ENCODE assay signal across 18 cellular contexts in the genomic region with DNA sequence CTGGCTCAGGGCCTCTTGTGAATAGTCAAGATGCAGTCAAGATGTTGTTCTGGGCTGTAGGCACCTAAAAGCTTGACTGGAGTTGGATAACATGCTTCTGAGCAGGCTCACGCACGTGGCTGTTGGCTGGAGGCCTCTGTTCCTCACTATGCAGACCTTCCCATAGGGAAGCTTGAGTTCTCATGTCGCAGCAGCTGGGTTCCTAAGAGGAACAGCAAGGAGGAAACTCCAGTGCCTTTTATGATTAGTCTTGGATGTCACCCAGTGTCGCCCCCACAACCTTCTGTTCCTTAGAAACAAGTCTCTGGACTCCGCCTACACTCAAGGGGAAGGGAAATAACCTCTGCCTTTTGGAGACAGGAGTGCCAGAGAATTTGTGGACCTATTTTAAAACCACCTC.
A peak's percentile ranks its signal among the peaks of the same experiment; 100 is the strongest.
DNase-seq lines count a peak whose midpoint lies in the region; ATAC-seq and TF ChIP-seq lines count a peak whose summit lies in the region.
"Had no signal": no experiment of that assay in that cellular context is flagged by ENCODE, and none has a peak within 500 bp of the region (broad histone marks: within the 10 kb centered on the region; RNA-seq: fewer than 3 reads in every experiment).

No MANE protein-coding gene starts in this region.

- H3K27ac Mint-ChIP-seq in neural progenitor cell, result no peak overlapping the region
- H3K27ac Mint-ChIP-seq: activated CD8-positive, alpha-beta memory T cell treated with anti-CD3 and anti-CD28 coated beads, Interleukin-2, amount 10 ng/mL, durations not matched to agents 7 days and 5 days; stimulated activated memory B cell treated with anti-CD40 and anti-IgM and Interleukin-4, amounts not matched to agents 10 μg/mL and 1 μg/mL and 100 μg/mL, for 72 hours; T-cell had no signal

- ATAC-seq in heart left ventricle, result peak; percentile 81 to 96 (median 89)
- no peak for ATAC-seq in GM21529 (IDR thresholded peaks at IDR 0.05; ENCODE audit: unreplicated experiment)
- ATAC-seq in HG02981 (IDR thresholded peaks at IDR 0.05; ENCODE audit: unreplicated experiment), result no peak
- ATAC-seq: activated CD8-positive, alpha-beta memory T cell treated with anti-CD3 and anti-CD28 coated beads, Interleukin-2, amount 10 ng/mL, durations not matched to agents 7 days and 5 days; stimulated activated memory B cell treated with anti-CD40 and anti-IgM and Interleukin-4, amounts not matched to agents 10 μg/mL and 1 μg/mL and 100 μg/mL, for 72 hours; T-cell had no signal

- no peak overlapping the region for H3K9ac ChIP-seq in neural progenitor cell

- H3K9me3 ChIP-seq in heart left ventricle (no peaks in the 10 kb centered on the region), neural progenitor cell (ENCODE audit: low read depth) (no peaks in the 10 kb centered on the region)
- H3K9me3 ChIP-seq: Peyer's patch had no signal

- peaks cover 18% of the 10 kb centered on the region for H3F3A ChIP-seq in neural progenitor cell (ENCODE audit: low read depth)

- peak overlapping the region; percentile 46 for H2AFZ ChIP-seq in neural progenitor cell (replicated peaks)

- intact Hi-C loops in heart left ventricle (cut with DNase I), result loop anchor here in 2 of 10 donors (10.0 kb wide), 1 partner anchor 55 kb away; no protein-coding TSS in a partner anchor

- H3K4me3 ChIP-seq in heart left ventricle, result no peak overlapping the region
- H3K4me3 ChIP-seq in neural progenitor cell, result no peak overlapping the region
- H3K4me3 ChIP-seq: Peyer's patch had no signal

- H3K36me3 Mint-ChIP-seq in neural progenitor cell, result no peaks in the 10 kb centered on the region
- H3K36me3 Mint-ChIP-seq: stimulated activated memory B cell treated with anti-CD40 and anti-IgM and Interleukin-4, amounts not matched to agents 10 μg/mL and 1 μg/mL and 100 μg/mL, for 72 hours; T-cell had no signal

- H3K9me3 Mint-ChIP-seq in neural progenitor cell, result no peaks in the 10 kb centered on the region
- H3K9me3 Mint-ChIP-seq: stimulated activated memory B cell treated with anti-CD40 and anti-IgM and Interleukin-4, amounts not matched to agents 10 μg/mL and 1 μg/mL and 100 μg/mL, for 72 hours; T-cell had no signal

- no peak overlapping the region for H3K4me2 ChIP-seq in neural progenitor cell

- H3K4me3 Mint-ChIP-seq in neural progenitor cell, result no peak overlapping the region
- H3K4me3 Mint-ChIP-seq: activated CD8-positive, alpha-beta memory T cell treated with anti-CD3 and anti-CD28 coated beads, Interleukin-2, amount 10 ng/mL, durations not matched to agents 7 days and 5 days; stimulated activated memory B cell treated with anti-CD40 and anti-IgM and Interleukin-4, amounts not matched to agents 10 μg/mL and 1 μg/mL and 100 μg/mL, for 72 hours; T-cell had no signal

- H3K27ac ChIP-seq in heart left ventricle, result peak overlapping the region in 3 of 12 donors; percentile 35 to 44 (median 43)
- H3K27ac ChIP-seq in neural progenitor cell, result no peak overlapping the region
- H3K27ac ChIP-seq: Peyer's patch had no signal

- 44 to 63% (median 48%) methylated on average over 5 of the region's 5 CpGs for WGBS in heart left ventricle, 4 donors

- H3K4me1 Mint-ChIP-seq in neural progenitor cell, result peaks cover 53% of the 10 kb centered on the region

- peaks cover 0 to 34% (median 10%) of the 10 kb centered on the region in 12 donors for H3K4me1 ChIP-seq in heart left ventricle
- H3K4me1 ChIP-seq in neural progenitor cell, result peaks cover 12% of the 10 kb centered on the region

- H3K27me3 Mint-ChIP-seq in neural progenitor cell (ENCODE audit: insufficient read depth, low read depth), result peaks cover 10% of the 10 kb centered on the region
- H3K27me3 Mint-ChIP-seq: activated CD8-positive, alpha-beta memory T cell treated with anti-CD3 and anti-CD28 coated beads, Interleukin-2, amount 10 ng/mL, durations not matched to agents 7 days and 5 days; stimulated activated memory B cell treated with anti-CD40 and anti-IgM and Interleukin-4, amounts not matched to agents 10 μg/mL and 1 μg/mL and 100 μg/mL, for 72 hours; T-cell had no signal

- H3K79me2 ChIP-seq in neural progenitor cell (ENCODE audit: low read depth), result no peaks in the 10 kb centered on the region

- no peaks in the 10 kb centered on the region for H4K20me1 ChIP-seq in neural progenitor cell (ENCODE audit: low read depth)

- H3K36me3 ChIP-seq in heart left ventricle (no peaks in the 10 kb centered on the region), neural progenitor cell (no peaks in the 10 kb centered on the region)
- H3K36me3 ChIP-seq: Peyer's patch had no signal

- peak; percentile 44 for DNase-seq in Ammon's horn (ENCODE audit: low spot score)
- peak; percentile 25 for DNase-seq in NCI-H524 treated with DMSO at 0.1 percent for 48 hours (lab: John Stamatoyannopoulos, UW)
- peak; percentile 66 to 81 (median 79) for DNase-seq in heart left ventricle
- DNase-seq in neural progenitor cell (ENCODE audit: low spot score), result no peak
- DNase-seq in SKM-1 (lab: John Stamatoyannopoulos, UW; ENCODE audit: unreplicated experiment), result no peak
- DNase-seq in SHP77 treated with DMSO at 0.1 percent for 48 hours (lab: John Stamatoyannopoulos, UW), result no peak
- DNase-seq: ACHN; activated CD4-positive, CD25-positive, alpha-beta regulatory T cell; activated CD8-positive, alpha-beta memory T cell treated with anti-CD3 and anti-CD28 coated beads, Interleukin-2, amount 10 ng/mL, durations not matched to agents 7 days and 5 days; effector memory CD4-positive, alpha-beta T cell; foreskin melanocyte; NCI-H1694; NCI-H526 treated with DMSO at 0.1 percent for 48 hours; T-cell had no signal

- TF ChIP-seq POLR2A in heart left ventricle (IDR thresholded peaks at IDR 0.05), result no peak

- no peaks in the 10 kb centered on the region for H3K27me3 ChIP-seq in heart left ventricle
- no peaks in the 10 kb centered on the region for H3K27me3 ChIP-seq in neural progenitor cell
- H3K27me3 ChIP-seq: Peyer's patch had no signal

- TF ChIP-seq CTCF in heart left ventricle (IDR thresholded peaks at IDR 0.05) (no peak), neural progenitor cell (IDR thresholded peaks at IDR 0.05) (no peak)

Comparison
In these comparisons a context has a peak if more than half of its experiments do, and no peak if none do; other contexts are left out.
1. DNase-seq: peak in Ammon's horn (single experiment), NCI-H524 treated with DMSO at 0.1 percent for 48 hours (single experiment) and heart left ventricle (5 of 5); none in neural progenitor cell (single experiment), SKM-1 (single experiment) and SHP77 treated with DMSO at 0.1 percent for 48 hours (single experiment).
2. ATAC-seq: peak in heart left ventricle (4 of 4); none in GM21529 (single experiment) and HG02981 (single experiment).